ENCODE assay signal across 7 cellular contexts in the genomic region with DNA sequence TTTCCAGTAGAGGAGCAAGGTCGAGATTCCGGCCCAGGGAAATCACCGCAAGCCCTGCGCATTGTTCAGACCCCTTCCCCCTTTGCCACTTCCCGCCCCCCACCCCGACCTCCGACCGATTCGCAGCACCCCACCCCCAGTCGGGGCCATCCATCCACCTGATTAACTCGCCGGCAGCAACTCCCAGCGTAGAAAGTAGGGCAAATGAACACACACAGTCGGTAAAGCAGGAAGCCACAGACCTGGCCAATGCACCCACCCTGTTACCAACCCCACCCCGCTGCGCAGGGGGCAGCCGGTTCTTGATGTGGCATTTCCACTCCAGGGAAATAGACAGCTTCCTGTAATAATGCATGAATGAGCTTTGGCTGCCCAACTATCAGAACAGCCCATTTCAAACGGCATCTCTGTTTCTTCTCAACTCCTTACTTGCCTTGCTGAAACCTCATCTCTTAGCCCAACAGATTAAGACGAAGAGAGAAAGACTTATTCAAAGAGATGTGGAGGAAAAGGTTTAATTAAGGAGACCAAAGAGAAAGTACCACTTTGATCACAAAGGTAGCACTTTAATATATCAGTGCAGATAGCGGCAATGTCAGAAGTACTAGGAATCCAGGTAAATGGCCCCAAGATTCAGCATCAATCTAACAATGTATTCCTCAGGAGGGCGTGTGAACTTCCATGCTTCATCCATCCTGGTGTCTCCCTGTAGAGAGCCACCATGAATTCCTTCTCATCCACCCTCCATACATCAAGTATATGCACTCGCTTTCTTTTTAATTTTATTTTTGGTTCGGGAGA. TPM values are rescaled to one million over a fixed set of nuclear protein-coding genes. Genes with fewer than 3 reads are reported as not detected.
A peak's percentile ranks its signal among the peaks of the same experiment; 100 is the strongest.
DNase-seq lines count a peak whose midpoint lies in the region; ATAC-seq and TF ChIP-seq lines count a peak whose summit lies in the region.

No MANE protein-coding gene starts in this region.

- peak overlapping the region; percentile 83 for H3K27ac Mint-ChIP-seq in activated T-helper 2 cell treated with anti-CD3 and anti-CD28 coated beads, Interferon-gamma antibody, Interleukin-2, Interleukin-4, amounts not matched to agents 10 μg/mL and 5 μg/mL and 100 μg/mL, durations not matched to agents 14 hours and 24 hours and 36 hours

- H3K27me3 Mint-ChIP-seq in activated T-helper 2 cell treated with anti-CD3 and anti-CD28 coated beads, Interferon-gamma antibody, Interleukin-2, Interleukin-4, amounts not matched to agents 10 μg/mL and 5 μg/mL and 100 μg/mL, durations not matched to agents 14 hours and 24 hours and 36 hours (ENCODE audit: low read depth) = no peaks in the 10 kb centered on the region

- H3K9me3 Mint-ChIP-seq in activated T-helper 2 cell treated with anti-CD3 and anti-CD28 coated beads, Interferon-gamma antibody, Interleukin-2, Interleukin-4, amounts not matched to agents 10 μg/mL and 5 μg/mL and 100 μg/mL, durations not matched to agents 14 hours and 24 hours and 36 hours = no peaks in the 10 kb centered on the region

- H3K4me1 Mint-ChIP-seq in activated T-helper 2 cell treated with anti-CD3 and anti-CD28 coated beads, Interferon-gamma antibody, Interleukin-2, Interleukin-4, amounts not matched to agents 10 μg/mL and 5 μg/mL and 100 μg/mL, durations not matched to agents 14 hours and 24 hours and 36 hours (ENCODE audit: low read depth) = peaks cover 40% of the 10 kb centered on the region

- ATAC-seq in GM19467 (IDR thresholded peaks at IDR 0.05; ENCODE audit: unreplicated experiment) = no peak

- intact Hi-C loops in activated T-helper 2 cell treated with anti-CD3 and anti-CD28 coated beads, Interferon-gamma antibody, Interleukin-2, Interleukin-4, amounts not matched to agents 10 μg/mL and 5 μg/mL and 100 μg/mL, durations not matched to agents 14 hours and 24 hours and 36 hours (cut with micrococcal nuclease) = loop anchor here (2.0 to 5.0 kb wide), 4 partner anchors 73 to 354 kb away; partner anchors contain the start of gene PLD1
- intact Hi-C loops in head of caudate nucleus (cut with DNase I) = loop anchor here (10.0 kb wide), 2 partner anchors 63 to 133 kb away; no protein-coding TSS in a partner anchor

- H3F3A ChIP-seq in Loucy (ENCODE audit: low read depth) = 0 out of 2 replicates have a peak, but pooled peaks cover 3% of the 10 kb centered on the region

- peaks cover 46% of the 10 kb centered on the region for H4K20me1 ChIP-seq in Loucy (ENCODE audit: insufficient read depth, low read length, poor library complexity, severe bottlenecking)

- peak overlapping the region; percentile 85 for H3K4me3 ChIP-seq in Loucy (ENCODE audit: low read length, poor library complexity, severe bottlenecking)

- peak overlapping the region; percentile 96; the same call in 1 of the 2 replicates for H2AFZ ChIP-seq in Loucy (ENCODE audit: low read length)

- H3K27me3 ChIP-seq in Loucy (ENCODE audit: insufficient read depth, low read length, poor library complexity, severe bottlenecking) = no peaks in the 10 kb centered on the region

- peaks cover 85% of the 10 kb centered on the region for H3K79me2 ChIP-seq in Loucy (ENCODE audit: insufficient read depth, low read length)

- no peak for TF ChIP-seq CTCF in Loucy (conservative IDR thresholded peaks at IDR 0.05; ENCODE audit: low read length)

- no peaks in the 10 kb centered on the region for H3K9me3 ChIP-seq in Loucy (ENCODE audit: insufficient read depth, low read depth, low read length)

- no peaks in the 10 kb centered on the region for H3K36me3 ChIP-seq in Loucy (ENCODE audit: insufficient read depth, low read length)

- H3K4me1 ChIP-seq in Loucy (ENCODE audit: insufficient read depth, low read length, poor library complexity, severe bottlenecking) = peaks cover 60% of the 10 kb centered on the region

- peak overlapping the region; percentile 89 for H3K4me3 Mint-ChIP-seq in activated T-helper 2 cell treated with anti-CD3 and anti-CD28 coated beads, Interferon-gamma antibody, Interleukin-2, Interleukin-4, amounts not matched to agents 10 μg/mL and 5 μg/mL and 100 μg/mL, durations not matched to agents 14 hours and 24 hours and 36 hours (ENCODE audit: low read depth)

- peak; percentile 26 for DNase-seq in activated T-helper 2 cell treated with anti-CD3 and anti-CD28 coated beads, Interferon-gamma antibody, Interleukin-2, Interleukin-4, amounts not matched to agents 10 μg/mL and 5 μg/mL and 100 μg/mL, durations not matched to agents 14 hours and 24 hours and 36 hours (ENCODE audit: low spot score)
- DNase-seq in head of caudate nucleus = peak in 28 of 42 donors; percentile 3 to 54 (median 25)
- peak; percentile 69 for DNase-seq in retina
- DNase-seq in EL = no peak
- no peak for DNase-seq in NCI-H82 (lab: John Stamatoyannopoulos, UW)

- peaks cover 5% of the 10 kb centered on the region for H3K36me3 Mint-ChIP-seq in activated T-helper 2 cell treated with anti-CD3 and anti-CD28 coated beads, Interferon-gamma antibody, Interleukin-2, Interleukin-4, amounts not matched to agents 10 μg/mL and 5 μg/mL and 100 μg/mL, durations not matched to agents 14 hours and 24 hours and 36 hours (ENCODE audit: low read depth)

- peak overlapping the region; percentile 84 for H3K9ac ChIP-seq in Loucy (ENCODE audit: low read depth, low read length, poor library complexity, severe bottlenecking)

- H3K9me2 ChIP-seq in Loucy (replicated peaks; ENCODE audit: low read depth, low read length) = no peaks in the 10 kb centered on the region

- peak overlapping the region; percentile 87 for H3K4me2 ChIP-seq in Loucy (ENCODE audit: low read depth, low read length, poor library complexity, severe bottlenecking)

RNA-seq across cellular contexts. Expression of gene TNIK, which starts 1.9 kb away (rescaled TPM):
- total RNA-seq in activated T-helper 2 cell treated with anti-CD3 and anti-CD28 coated beads, Interferon-gamma antibody, Interleukin-2, Interleukin-4, amounts not matched to agents 10 μg/mL and 5 μg/mL and 100 μg/mL, durations not matched to agents 14 hours and 24 hours and 36 hours = 39.9 and 44.0 TPM in 2 replicates

Comparison
In these comparisons a context has a peak if more than half of its experiments do, and no peak if none do; other contexts are left out.
1. DNase-seq: peak in activated T-helper 2 cell treated with anti-CD3 and anti-CD28 coated beads, Interferon-gamma antibody, Interleukin-2, Interleukin-4, amounts not matched to agents 10 μg/mL and 5 μg/mL and 100 μg/mL, durations not matched to agents 14 hours and 24 hours and 36 hours (single experiment), head of caudate nucleus (28 of 42) and retina (single experiment); none in EL (single experiment) and NCI-H82 (single experiment).